1 cellular context compared by ENCODE assay signal in genomic region chr10:96229568-96230030, GRCh38.
TF ChIP-seq lines count a peak whose summit lies in the region.

No MANE protein-coding gene starts in this region.

TF ChIP-seq in GM12878, 131 proteins besides CTCF, POLR2A, EP300 and RAD21 (continued from another document and continues in another):
- TF ChIP-seq ELK1 (IDR thresholded peaks at IDR 0.05; ENCODE audit: low read depth, low read length) (no peak), KLF5 (IDR thresholded peaks at IDR 0.05; ENCODE audit: partially characterized antibody) (no peak), JUND (IDR thresholded peaks at IDR 0.05; ENCODE audit: low read depth, low read length) (no peak), E4F1 (IDR thresholded peaks at IDR 0.05; ENCODE audit: borderline replicate concordance, partially characterized antibody) (no peak), FOXM1 (IDR thresholded peaks at IDR 0.05; ENCODE audit: low read depth, low read length) (peak; percentile 69), GABPA (IDR thresholded peaks at IDR 0.05; ENCODE audit: low read depth) (no peak), NR2C2 (IDR thresholded peaks at IDR 0.05; ENCODE audit: borderline replicate concordance, control insufficient read depth, insufficient read length, low read depth) (no peak), ATF2 (IDR thresholded peaks at IDR 0.05; ENCODE audit: low read length) (no peak), IRF3 (IDR thresholded peaks at IDR 0.05) (no peak), RELB (IDR thresholded peaks at IDR 0.05; ENCODE audit: low read depth) (0 out of 2 replicates have a peak, but pooled peaks have one; percentile 39), SMAD1 (IDR thresholded peaks at IDR 0.05; ENCODE audit: low read depth, partially characterized antibody) (no peak), SPI1 (IDR thresholded peaks at IDR 0.05; ENCODE audit: borderline replicate concordance, insufficient read depth, low read depth, low read length) (no peak), KAT2A (conservative IDR thresholded peaks at IDR 0.05; ENCODE audit: control insufficient read depth, low read depth, low read length) (no peak), ZNF622 (IDR thresholded peaks at IDR 0.05) (no peak), ZNF274 (IDR thresholded peaks at IDR 0.05; ENCODE audit: insufficient read depth, insufficient read length) (no peak), EED (IDR thresholded peaks at IDR 0.05; ENCODE audit: low read depth) (peak; percentile 39; the same call in 1 of the 2 replicates), RFX5 (IDR thresholded peaks at IDR 0.05; ENCODE audit: low read depth, low read length) (no peak), NR2C1 (IDR thresholded peaks at IDR 0.05) (no peak), DPF2 (IDR thresholded peaks at IDR 0.05) (peak; percentile 40; the same call in 1 of the 2 replicates), E2F8 (IDR thresholded peaks at IDR 0.05; ENCODE audit: low read depth, partially characterized antibody) (no peak), PAX8 (IDR thresholded peaks at IDR 0.05) (no peak), YBX1 (IDR thresholded peaks at IDR 0.05) (no peak), POLR2AphosphoS2 (IDR thresholded peaks at IDR 0.05; ENCODE audit: low read depth, low read length) (no peak), MLLT1 (IDR thresholded peaks at IDR 0.05) (peak; percentile 62; the same call in 1 of the 2 replicates), PAX5 (IDR thresholded peaks at IDR 0.05; ENCODE audit: borderline replicate concordance, low read depth, low read length) (no peak), GATAD2B (conservative IDR thresholded peaks at IDR 0.05; ENCODE audit: low read depth) (0 out of 2 replicates have a peak, but pooled peaks have one; percentile 33), BCL3 (IDR thresholded peaks at IDR 0.05; ENCODE audit: borderline replicate concordance, insufficient read depth, low read depth, low read length, poor library complexity, severe bottlenecking) (no peak), ZNF217 (IDR thresholded peaks at IDR 0.05) (peak; percentile 98), HDAC6 (IDR thresholded peaks at IDR 0.05; ENCODE audit: unreplicated experiment) (no peak), STAT1 (conservative IDR thresholded peaks at IDR 0.05) (no peak), SMC3 (IDR thresholded peaks at IDR 0.05; ENCODE audit: borderline replicate concordance, low read length) (peak; percentile 97), CHD1 (IDR thresholded peaks at IDR 0.05; ENCODE audit: low read depth, low read length) (no peak), RAD51 (IDR thresholded peaks at IDR 0.05) (peak; percentile 14; the same call in 1 of the 2 replicates), TAF1 (IDR thresholded peaks at IDR 0.05; ENCODE audit: borderline replicate concordance, low read depth, low read length) (no peak), JUNB (IDR thresholded peaks at IDR 0.05) (no peak), IRF5 (IDR thresholded peaks at IDR 0.05; ENCODE audit: borderline replicate concordance) (no peak), TARDBP (IDR thresholded peaks at IDR 0.05; ENCODE audit: borderline replicate concordance) (0 out of 2 replicates have a peak, but pooled peaks have one; percentile 31), ESRRA (IDR thresholded peaks at IDR 0.05; ENCODE audit: low read length) (no peak), CEBPB (IDR thresholded peaks at IDR 0.05; ENCODE audit: borderline replicate concordance in 1 of 2, low read depth in 2 of 2, low read length in 2 of 2) (no peak), MTA3 (IDR thresholded peaks at IDR 0.05; ENCODE audit: borderline replicate concordance, low read length) (no peak), PML (IDR thresholded peaks at IDR 0.05; ENCODE audit: low read length) (0 out of 2 replicates have a peak, but pooled peaks have one; percentile 29), NR2F1 (conservative IDR thresholded peaks at IDR 0.05) (no peak), CREM (IDR thresholded peaks at IDR 0.05; ENCODE audit: low read depth) (peak; percentile 73), KDM1A (IDR thresholded peaks at IDR 0.05; ENCODE audit: borderline replicate concordance) (peak; percentile 47; the same call in 1 of the 2 replicates), ZBTB11 (CRISPR knock-in tag; IDR thresholded peaks at IDR 0.05) (no peak), RUNX3 (IDR thresholded peaks at IDR 0.05; ENCODE audit: low read length) (peak; percentile 67), CHD4 (IDR thresholded peaks at IDR 0.05) (no peak), YY1 (IDR thresholded peaks at IDR 0.05; ENCODE audit: low read depth, low read length) (peak; percentile 87), NBN (IDR thresholded peaks at IDR 0.05) (peak; percentile 94)
